In the genomic region with DNA sequence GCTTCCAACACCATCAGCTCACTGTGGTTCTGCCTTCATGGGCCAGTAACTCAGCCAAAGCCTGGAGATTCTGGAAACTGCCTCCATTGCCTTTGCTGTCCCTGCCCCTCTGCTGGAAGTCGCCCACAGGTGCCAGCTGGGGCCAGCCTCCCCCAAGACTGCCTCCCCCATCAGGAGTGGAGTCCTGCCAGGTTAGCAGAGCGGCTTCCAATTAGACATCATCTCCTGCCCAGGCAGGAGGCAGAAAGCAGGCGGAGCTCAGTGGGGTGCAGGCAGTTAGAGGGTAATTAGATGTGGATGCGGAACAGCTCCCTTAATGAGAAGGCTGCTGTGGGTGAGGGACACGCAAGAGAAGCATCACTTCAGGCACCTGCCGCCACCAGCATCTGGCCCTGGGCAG, we compare ENCODE assay signal across 23 cellular contexts.
A peak's percentile ranks its signal among the peaks of the same experiment; 100 is the strongest.
DNase-seq lines count a peak whose midpoint lies in the region; ATAC-seq, FAIRE-seq and TF ChIP-seq lines count a peak whose summit lies in the region.
"Had no signal": no experiment of that assay in that cellular context is flagged by ENCODE, and none has a peak within 500 bp of the region (broad histone marks: within the 10 kb centered on the region; RNA-seq: fewer than 3 reads in every experiment).

No MANE protein-coding gene starts in this region.

- H3K27me3 Mint-ChIP-seq in type B pancreatic cell: peaks cover 26% of the 10 kb centered on the region
- H3K27me3 Mint-ChIP-seq: activated T-helper 17 cell treated with anti-CD3 and anti-CD28 coated beads, Interleukin-2, amount 50 U/mL, for 72 hours had no signal

- H3K36me3 Mint-ChIP-seq in type B pancreatic cell: no peaks in the 10 kb centered on the region

- WGBS in H1 (ENCODE audit: extremely low coverage in 1 of 2, insufficient coverage in 1 of 2, insufficient read length in 1 of 2, insufficient replicate concordance in 2 of 2, low coverage in 1 of 2, low lambda C conversion rate in 2 of 2, missing lambda C conversion rate in 1 of 2), 2 experiments: 81% methylated on average over 6 of the region's 6 CpGs; no CpG with 5 or more reads in 1 of the 2 experiments

- H3K18ac ChIP-seq in H1 (ENCODE audit: extremely low read depth, low read length): peak overlapping the region; percentile 16; the same call in 1 of the 2 replicates

- H3K27me3 ChIP-seq in H1 (replicated peaks in 1 of 4; ENCODE audit: control insufficient read depth in 3 of 4, extremely low read depth in 1 of 4, insufficient read depth in 3 of 4, low read length in 3 of 4): no peaks in the 10 kb centered on the region; a peak in 1 of 7 replicates
- H3K27me3 ChIP-seq: brain microvascular endothelial cell, right atrium auricular region, SJSA1, tibial nerve had no signal

- peak; percentile 94 for DNase-seq in DMS 273 (lab: John Stamatoyannopoulos, UW; ENCODE audit: unreplicated experiment)
- peak; percentile 70 for DNase-seq in NCI-H1436 treated with DMSO at 0.1 percent for 48 hours (lab: John Stamatoyannopoulos, UW)
- peak; percentile 93 for DNase-seq in NCI-H345 (lab: John Stamatoyannopoulos, UW)
- DNase-seq in H1 (ENCODE audit: low read depth in 1 of 2, low spot score in 2 of 2): no peak
- no peak for DNase-seq in activated naive CD4-positive, alpha-beta T cell treated with anti-CD3 and anti-CD28 coated beads, Interleukin-2, amount 50 U/mL, for 16 hours
- no peak for DNase-seq in SKM-1 (lab: John Stamatoyannopoulos, UW; ENCODE audit: unreplicated experiment)
- no peak for DNase-seq in type B pancreatic cell (ENCODE audit: extremely low spot score, unreplicated experiment)
- DNase-seq: ACHN; brain microvascular endothelial cell; GOT3; NCI-H526; PC-3; stimulated activated naive CD8-positive, alpha-beta T cell treated with anti-CD3 and anti-CD28 coated beads, Interleukin-15, Interleukin-2, amounts not matched to agents 100 U/mL and 50 U/mL, for 24 hours had no signal

- TF ChIP-seq POLR2A in H1 (IDR thresholded peaks at IDR 0.05; ENCODE audit: control extremely low read depth in 1 of 2, low read depth in 2 of 2, low read length in 2 of 2): no peak

- no peak overlapping the region for H4K8ac ChIP-seq in H1 (ENCODE audit: extremely low read depth, insufficient read depth, low read length)

- no peak for ATAC-seq in GM18909 (IDR thresholded peaks at IDR 0.05; ENCODE audit: poor library complexity, unreplicated experiment)
- ATAC-seq: activated CD4-positive, CD25-positive, alpha-beta regulatory T cell treated with anti-CD3 and anti-CD28 coated beads, Interleukin-2, amount 50 U/mL, for 24 hours; activated T-helper 17 cell treated with anti-CD3 and anti-CD28 coated beads, Interleukin-2, amount 50 U/mL, for 72 hours; PC-3; stimulated activated naive CD8-positive, alpha-beta T cell treated with anti-CD3 and anti-CD28 coated beads, Interleukin-15, Interleukin-2, amounts not matched to agents 100 U/mL and 50 U/mL, for 24 hours had no signal

- H3K4me3 ChIP-seq in H1 (ENCODE audit: extremely low read depth in 1 of 4, insufficient read depth in 2 of 4, low read depth in 3 of 4, low read length in 4 of 4): no peak overlapping the region
- H3K4me3 ChIP-seq: right atrium auricular region, SJSA1, tibial nerve had no signal

- H3K27ac ChIP-seq in H1 (ENCODE audit: low read depth, low read length): no peak overlapping the region
- H3K27ac ChIP-seq: brain microvascular endothelial cell, epithelial cell of prostate, right atrium auricular region, SJSA1, tibial nerve had no signal

- no peak overlapping the region for H4K91ac ChIP-seq in H1 (replicated peaks; ENCODE audit: insufficient read length, low read length)

- peaks cover 2 to 3% of the 10 kb centered on the region in 2 experiments; a peak in 3 of 4 replicates for H3K9me3 ChIP-seq in H1 (ENCODE audit: insufficient read depth in 2 of 2, low read depth in 1 of 2, low read length in 1 of 2)
- H3K9me3 ChIP-seq: SJSA1 had no signal

- no peak for FAIRE-seq in H1 (lab: Jason Lieb, UNC)
- FAIRE-seq: frontal cortex, GM18507 had no signal

- no peak overlapping the region for H2BK20ac ChIP-seq in H1 (ENCODE audit: low read length)

- H2AFZ ChIP-seq in H1 (ENCODE audit: low read length): no peak overlapping the region

- H3K27ac Mint-ChIP-seq in type B pancreatic cell: no peak overlapping the region
- H3K27ac Mint-ChIP-seq: activated T-helper 17 cell treated with anti-CD3 and anti-CD28 coated beads, Interleukin-2, amount 50 U/mL, for 72 hours; dendritic cell treated with granulocyte-macrophage colony-stimulating factor and Interleukin-4, amounts not matched to agents 40 ng/mL and 50 ng/mL, for 4 days had no signal

- no peak overlapping the region for H3K4ac ChIP-seq in H1 (replicated peaks; ENCODE audit: insufficient read length, low read depth, low read length)

- H4K20me1 ChIP-seq in H1 (replicated peaks in 1 of 2; ENCODE audit: control insufficient read depth in 1 of 2, insufficient read depth in 2 of 2, low read length in 2 of 2): no peaks in the 10 kb centered on the region

- no peak overlapping the region for H4K5ac ChIP-seq in H1 (ENCODE audit: insufficient read length, low read depth, low read length)

- TF ChIP-seq CTCF in H1 (IDR thresholded peaks at IDR 0.05; ENCODE audit: control extremely low read depth in 1 of 3, insufficient read depth in 1 of 3, low read depth in 1 of 3, low read length in 3 of 3): no peak
- TF ChIP-seq CTCF in type B pancreatic cell (conservative IDR thresholded peaks at IDR 0.05): no peak

- CTCF ChIA-PET in H1 (lab: Charles Lee; ENCODE audit: partially characterized antibody): interaction anchor here (0.8 to 4.8 kb wide), 8 partner anchors 11 to 105 kb away, joined by 3 to 23 read pairs (median 7); no protein-coding TSS in a partner anchor

- no peaks in the 10 kb centered on the region for H3K23me2 ChIP-seq in H1 (ENCODE audit: low read depth, low read length)

- POLR2A ChIA-PET in H1 (lab: Charles Lee; ENCODE audit: partially characterized antibody): interaction anchor here (0.9 to 1.0 kb wide), 2 partner anchors 10 to 37 kb away, joined by 3 read pairs; no protein-coding TSS in a partner anchor

- H3K23ac ChIP-seq in H1 (ENCODE audit: insufficient read length): no peak overlapping the region

- H3K4me1 Mint-ChIP-seq in type B pancreatic cell (ENCODE audit: unreplicated experiment): peaks cover 15% of the 10 kb centered on the region
- H3K4me1 Mint-ChIP-seq: activated T-helper 17 cell treated with anti-CD3 and anti-CD28 coated beads, Interleukin-2, amount 50 U/mL, for 72 hours had no signal

- H3K9me3 Mint-ChIP-seq in type B pancreatic cell: no peaks in the 10 kb centered on the region

- no peak overlapping the region for H3K4me3 Mint-ChIP-seq in type B pancreatic cell
- H3K4me3 Mint-ChIP-seq: activated T-helper 17 cell treated with anti-CD3 and anti-CD28 coated beads, Interleukin-2, amount 50 U/mL, for 72 hours; dendritic cell treated with granulocyte-macrophage colony-stimulating factor and Interleukin-4, amounts not matched to agents 40 ng/mL and 50 ng/mL, for 4 days had no signal

- no peak for TF ChIP-seq EP300 in H1 (IDR thresholded peaks at IDR 0.05; ENCODE audit: borderline replicate concordance in 1 of 2, low read depth in 2 of 2, low read length in 2 of 2)

- no peaks in the 10 kb centered on the region; a peak in 2 of 8 replicates for H3K36me3 ChIP-seq in H1 (ENCODE audit: control insufficient read depth in 2 of 4, insufficient read depth in 4 of 4, low read length in 3 of 4)
- H3K36me3 ChIP-seq: brain microvascular endothelial cell, right atrium auricular region, SJSA1, tibial nerve had no signal

- no peak overlapping the region for H3K56ac ChIP-seq in H1 (replicated peaks; ENCODE audit: insufficient read length, low read depth, low read length)

- H3K4me1 ChIP-seq in H1 (replicated peaks in 1 of 4; ENCODE audit: control insufficient read depth in 3 of 4, insufficient read depth in 4 of 4, low read length in 3 of 4): no peaks in the 10 kb centered on the region; a peak in 2 of 7 replicates

- H3K79me2 ChIP-seq in H1 (ENCODE audit: control insufficient read depth in 1 of 2, insufficient read depth in 2 of 2, low read length in 2 of 2): no peaks in the 10 kb centered on the region

- H3K14ac ChIP-seq in H1 (ENCODE audit: insufficient read length): no peak overlapping the region

- no peaks in the 10 kb centered on the region for H3K79me1 ChIP-seq in H1 (ENCODE audit: low read depth, low read length)

- no peak overlapping the region for H2BK12ac ChIP-seq in H1 (ENCODE audit: low read depth, low read length)

- no peak overlapping the region for H3K4me2 ChIP-seq in H1 (ENCODE audit: insufficient read depth in 1 of 2, low read depth in 2 of 2, low read length in 2 of 2)

- H2BK5ac ChIP-seq in H1 (ENCODE audit: low read depth, low read length): no peak overlapping the region

- H3K9ac ChIP-seq in H1 (replicated peaks in 1 of 4; ENCODE audit: extremely low read depth in 1 of 4, low read depth in 3 of 4, low read length in 3 of 4): no peak overlapping the region

- H2BK15ac ChIP-seq in H1 (ENCODE audit: low read length): no peak overlapping the region

- no peak overlapping the region for H2BK120ac ChIP-seq in H1 (replicated peaks; ENCODE audit: low read depth, low read length)

- no peak overlapping the region for H2AK5ac ChIP-seq in H1 (ENCODE audit: low read depth, low read length)

- no peak for TF ChIP-seq RAD21 in H1 (IDR thresholded peaks at IDR 0.05 in 1 of 2, conservative IDR thresholded peaks at IDR 0.05 in 1 of 2; ENCODE audit: low read depth in 2 of 2, low read length in 2 of 2)

TF ChIP-seq in H1, 55 proteins besides CTCF, POLR2A, EP300 and RAD21 (continues in another document):
- TF ChIP-seq TCF12 (IDR thresholded peaks at IDR 0.05; ENCODE audit: low read depth, low read length): no peak
- TF ChIP-seq RNF2 (IDR thresholded peaks at IDR 0.05; ENCODE audit: borderline replicate concordance, low read depth, low read length, missing control alignments, poor library complexity, severe bottlenecking): no peak
- TF ChIP-seq FOSL1 (IDR thresholded peaks at IDR 0.05; ENCODE audit: insufficient read depth, low read depth, low read length): no peak
- no peak for TF ChIP-seq SIRT6 (IDR thresholded peaks at IDR 0.05; ENCODE audit: low read length)
- no peak for TF ChIP-seq TAF7 (optimal IDR thresholded peaks at IDR 0.05; ENCODE audit: borderline replicate concordance, low read depth, low read length)
- TF ChIP-seq TBP (IDR thresholded peaks at IDR 0.05; ENCODE audit: low read depth, low read length): no peak
- TF ChIP-seq CBX8 (IDR thresholded peaks at IDR 0.05; ENCODE audit: borderline replicate concordance, low read depth, low read length): no peak
- no peak for TF ChIP-seq EGR1 (IDR thresholded peaks at IDR 0.05; ENCODE audit: borderline replicate concordance, low read depth, low read length)
- TF ChIP-seq POLR2AphosphoS5 (IDR thresholded peaks at IDR 0.05; ENCODE audit: low read depth, low read length): no peak
- no peak for TF ChIP-seq MAFK (IDR thresholded peaks at IDR 0.05; ENCODE audit: low read depth, low read length)
- TF ChIP-seq EZH2 (IDR thresholded peaks at IDR 0.05; ENCODE audit: low read depth, low read length, severe bottlenecking): no peak

Comparison
In these comparisons a context has a peak if more than half of its experiments do, and no peak if none do; other contexts are left out.
1. DNase-seq: peak in DMS 273 (single experiment), NCI-H1436 treated with DMSO at 0.1 percent for 48 hours (single experiment) and NCI-H345 (single experiment); none in H1 (0 of 2), activated naive CD4-positive, alpha-beta T cell treated with anti-CD3 and anti-CD28 coated beads, Interleukin-2, amount 50 U/mL, for 16 hours (single experiment), SKM-1 (single experiment) and type B pancreatic cell (single experiment).